Comparison of ENCODE assay signal across 17 cellular contexts in genomic region chr13:43574601-43575000, GRCh38.
"Had no signal": no experiment of that assay in that cellular context is flagged by ENCODE, and none has a peak within 500 bp of the region (broad histone marks: within the 10 kb centered on the region; RNA-seq: fewer than 3 reads in every experiment).

No MANE protein-coding gene starts in this region.

- H3K4me1 ChIP-seq: breast epithelium, parathyroid adenoma had no signal

- H2AFZ ChIP-seq: parathyroid adenoma had no signal

- H3K27ac Mint-ChIP-seq: activated B cell treated with CpG ODN at 0.5 μM for 24 hours; activated T-helper 2 cell treated with anti-CD3 and anti-CD28 coated beads, Interferon-gamma antibody, Interleukin-2, Interleukin-4, amounts not matched to agents 10 μg/mL and 5 μg/mL and 100 μg/mL, durations not matched to agents 14 hours and 24 hours and 36 hours; memory B cell; stimulated activated effector memory CD8-positive, alpha-beta T cell treated with anti-CD3 and anti-CD28 coated beads, Interleukin-12 subunit alpha, Interleukin-12 subunit beta, amount 100 ng/mL, for 72 hours; T-helper 1 cell treated with Interleukin-12 subunit alpha and Interleukin-12 subunit beta and Interleukin-4 antibody, amounts not matched to agents 30 μg/mL and 1 μg/mL, for 36 hours had no signal

- H3K36me3 ChIP-seq: breast epithelium, heart left ventricle, tibial nerve had no signal

- H3K4me1 Mint-ChIP-seq: activated B cell treated with CpG ODN at 0.5 μM for 24 hours; memory B cell; stimulated activated effector memory CD8-positive, alpha-beta T cell treated with anti-CD3 and anti-CD28 coated beads, Interleukin-12 subunit alpha, Interleukin-12 subunit beta, amount 100 ng/mL, for 72 hours had no signal

- H3K9me3 ChIP-seq: breast epithelium, heart left ventricle, tibial nerve had no signal

- H3K79me2 ChIP-seq: parathyroid adenoma had no signal

- H3K27ac ChIP-seq: breast epithelium, parathyroid adenoma, skin epidermis had no signal

- H3K27me3 ChIP-seq: breast epithelium, heart left ventricle, tibial nerve had no signal

- FAIRE-seq: islet of Langerhans had no signal

- H3K4me3 Mint-ChIP-seq: activated B cell treated with CpG ODN at 0.5 μM for 24 hours; memory B cell; stimulated activated effector memory CD8-positive, alpha-beta T cell treated with anti-CD3 and anti-CD28 coated beads, Interleukin-12 subunit alpha, Interleukin-12 subunit beta, amount 100 ng/mL, for 72 hours; T-helper 1 cell treated with Interleukin-12 subunit alpha and Interleukin-12 subunit beta and Interleukin-4 antibody, amounts not matched to agents 30 μg/mL and 1 μg/mL, for 36 hours had no signal

- H3K9me3 Mint-ChIP-seq: activated B cell treated with CpG ODN at 0.5 μM for 24 hours; activated T-helper 2 cell treated with anti-CD3 and anti-CD28 coated beads, Interferon-gamma antibody, Interleukin-2, Interleukin-4, amounts not matched to agents 10 μg/mL and 5 μg/mL and 100 μg/mL, durations not matched to agents 14 hours and 24 hours and 36 hours; memory B cell; stimulated activated effector memory CD8-positive, alpha-beta T cell treated with anti-CD3 and anti-CD28 coated beads, Interleukin-12 subunit alpha, Interleukin-12 subunit beta, amount 100 ng/mL, for 72 hours had no signal

- ATAC-seq: heart left ventricle; left lobe of liver; stimulated activated effector memory CD8-positive, alpha-beta T cell treated with anti-CD3 and anti-CD28 coated beads, Interleukin-12 subunit alpha, Interleukin-12 subunit beta, amount 100 ng/mL, for 72 hours had no signal

- H3K9ac ChIP-seq: parathyroid adenoma had no signal

- DNase-seq: activated B cell treated with CpG ODN at 0.5 μM for 24 hours; activated CD4-positive, alpha-beta T cell treated with anti-CD3 and anti-CD28 coated beads, Interleukin-2, amount 50 U/mL, for 1 hour; activated naive CD4-positive, alpha-beta T cell treated with anti-CD3 and anti-CD28 coated beads, Interleukin-2, amount 50 U/mL, for 16 hours; activated T-cell treated with anti-CD3 and anti-CD28 coated beads for 4 hours; foreskin melanocyte; heart left ventricle; retina had no signal

- H3K36me3 Mint-ChIP-seq: memory B cell; stimulated activated effector memory CD8-positive, alpha-beta T cell treated with anti-CD3 and anti-CD28 coated beads, Interleukin-12 subunit alpha, Interleukin-12 subunit beta, amount 100 ng/mL, for 72 hours had no signal

- H3K4me3 ChIP-seq: breast epithelium, heart left ventricle, skin epidermis had no signal
